ENCODE assay signal across 27 cellular contexts in the genomic region with DNA sequence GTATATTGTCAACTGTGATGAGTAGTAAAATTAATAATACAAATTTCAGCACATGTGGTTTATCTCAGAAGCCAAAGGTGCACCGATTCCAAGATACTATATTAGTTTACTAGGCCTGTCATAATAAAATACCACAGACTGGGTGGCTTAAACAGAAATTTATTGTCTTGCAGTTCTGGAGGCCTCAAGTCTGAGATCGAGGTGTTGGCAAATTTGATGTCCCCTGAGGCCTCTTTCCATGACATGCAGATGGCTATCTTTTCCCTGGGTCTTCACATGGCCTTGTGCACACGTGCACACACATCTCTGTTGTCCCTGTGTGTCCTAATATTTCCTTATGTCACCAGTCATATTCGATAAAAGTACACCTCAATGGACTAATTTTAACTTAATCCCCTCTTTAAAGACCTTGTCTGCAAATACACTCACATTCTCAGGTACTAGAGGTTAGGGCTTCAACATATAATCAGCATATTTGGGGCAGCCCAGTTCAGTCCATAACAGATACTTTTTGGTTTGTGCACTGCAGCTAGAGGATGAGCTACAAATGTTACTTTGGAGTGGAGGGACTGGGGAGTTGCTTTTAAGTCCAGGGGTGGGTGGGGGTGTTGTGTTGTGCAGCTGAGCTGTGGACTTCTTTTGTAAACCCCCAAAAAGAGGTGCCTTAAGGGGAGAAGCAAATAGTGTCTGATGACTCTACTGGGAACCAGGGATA.
"Had no signal": no experiment of that assay in that cellular context is flagged by ENCODE, and none has a peak within 500 bp of the region (broad histone marks: within the 10 kb centered on the region; RNA-seq: fewer than 3 reads in every experiment).

No MANE protein-coding gene starts in this region.

- FAIRE-seq: pancreas had no signal

- H3K4me1 Mint-ChIP-seq: neural crest cell had no signal

- H3K4me3 ChIP-seq: ascending aorta, esophagus muscularis mucosa, heart right ventricle, pancreas, spleen, suprapubic skin, tibial artery, upper lobe of right lung had no signal

- DNase-seq: activated CD4-positive, alpha-beta T cell treated with anti-CD3 and anti-CD28 coated beads for 1 hour; activated CD8-positive, alpha-beta memory T cell treated with anti-CD3 and anti-CD28 coated beads, Interleukin-2, amount 50 U/mL, for 48 hours; activated gamma-delta T cell; activated naive CD8-positive, alpha-beta T cell treated with anti-CD3 and anti-CD28 coated beads, Interleukin-2, amount 10 ng/mL, durations not matched to agents 7 days and 5 days; activated T-cell treated with anti-CD3 and anti-CD28 coated beads, Interleukin-2, amount 50 U/mL, for 24 hours; caudate nucleus; heart right ventricle; midbrain; nucleus accumbens; pancreas; right cardiac atrium; spleen; tibial artery; upper lobe of right lung had no signal

- H3K9me3 ChIP-seq: ascending aorta, esophagus muscularis mucosa, heart right ventricle, pancreas, spleen, suprapubic skin, tibial artery, upper lobe of right lung had no signal

- H3K9me3 Mint-ChIP-seq: activated CD4-positive, alpha-beta memory T cell treated with anti-CD3 and anti-CD28 coated beads, Interleukin-2, amount 10 ng/mL, durations not matched to agents 7 days and 5 days; activated CD4-positive, alpha-beta T cell treated with anti-CD3 and anti-CD28 coated beads, Interleukin-2, amount 10 ng/mL, durations not matched to agents 7 days and 5 days; activated naive CD4-positive, alpha-beta T cell treated with anti-CD3 and anti-CD28 coated beads, Interleukin-2, amount 10 ng/mL, durations not matched to agents 7 days and 5 days; activated naive CD8-positive, alpha-beta T cell treated with anti-CD3 and anti-CD28 coated beads, Interleukin-2, amount 10 ng/mL, durations not matched to agents 7 days and 5 days; activated T-cell treated with anti-CD3 and anti-CD28 coated beads, Interleukin-2, amount 50 U/mL, for 24 hours; brain; dendritic cell treated with granulocyte-macrophage colony-stimulating factor and Interleukin-4, amounts not matched to agents 40 ng/mL and 50 ng/mL, for 4 days; endodermal cell; memory B cell; naive thymus-derived CD4-positive, alpha-beta T cell; neural crest cell had no signal

- H3K4me3 Mint-ChIP-seq: activated CD4-positive, alpha-beta memory T cell treated with anti-CD3 and anti-CD28 coated beads, Interleukin-2, amount 10 ng/mL, durations not matched to agents 7 days and 5 days; activated CD4-positive, alpha-beta T cell treated with anti-CD3 and anti-CD28 coated beads, Interleukin-2, amount 10 ng/mL, durations not matched to agents 7 days and 5 days; activated naive CD4-positive, alpha-beta T cell treated with anti-CD3 and anti-CD28 coated beads, Interleukin-2, amount 10 ng/mL, durations not matched to agents 7 days and 5 days; activated naive CD8-positive, alpha-beta T cell treated with anti-CD3 and anti-CD28 coated beads, Interleukin-2, amount 10 ng/mL, durations not matched to agents 7 days and 5 days; activated T-cell treated with anti-CD3 and anti-CD28 coated beads, Interleukin-2, amount 50 U/mL, for 24 hours; brain; dendritic cell treated with granulocyte-macrophage colony-stimulating factor and Interleukin-4, amounts not matched to agents 40 ng/mL and 50 ng/mL, for 4 days; endodermal cell; memory B cell; naive thymus-derived CD4-positive, alpha-beta T cell; neural crest cell had no signal

- H3K36me3 ChIP-seq: pancreas had no signal

- H3K27me3 ChIP-seq: ascending aorta, esophagus muscularis mucosa, foreskin keratinocyte, heart right ventricle, pancreas, spleen, suprapubic skin, tibial artery, upper lobe of right lung had no signal

- H3K4me1 ChIP-seq: ascending aorta, foreskin keratinocyte, upper lobe of right lung had no signal

- ATAC-seq: heart right ventricle, right cardiac atrium, upper lobe of right lung had no signal

- H3K27ac Mint-ChIP-seq: activated CD4-positive, alpha-beta memory T cell treated with anti-CD3 and anti-CD28 coated beads, Interleukin-2, amount 10 ng/mL, durations not matched to agents 7 days and 5 days; activated CD4-positive, alpha-beta T cell treated with anti-CD3 and anti-CD28 coated beads, Interleukin-2, amount 10 ng/mL, durations not matched to agents 7 days and 5 days; activated naive CD4-positive, alpha-beta T cell treated with anti-CD3 and anti-CD28 coated beads, Interleukin-2, amount 10 ng/mL, durations not matched to agents 7 days and 5 days; activated naive CD8-positive, alpha-beta T cell treated with anti-CD3 and anti-CD28 coated beads, Interleukin-2, amount 10 ng/mL, durations not matched to agents 7 days and 5 days; activated T-cell treated with anti-CD3 and anti-CD28 coated beads, Interleukin-2, amount 50 U/mL, for 24 hours; dendritic cell treated with granulocyte-macrophage colony-stimulating factor and Interleukin-4, amounts not matched to agents 40 ng/mL and 50 ng/mL, for 4 days; endodermal cell; memory B cell had no signal

- H3K27ac ChIP-seq: ascending aorta, esophagus muscularis mucosa, foreskin keratinocyte, heart right ventricle, pancreas, spleen, suprapubic skin, tibial artery, upper lobe of right lung had no signal

- H3K27me3 Mint-ChIP-seq: activated CD4-positive, alpha-beta memory T cell treated with anti-CD3 and anti-CD28 coated beads, Interleukin-2, amount 10 ng/mL, durations not matched to agents 7 days and 5 days; activated CD4-positive, alpha-beta T cell treated with anti-CD3 and anti-CD28 coated beads, Interleukin-2, amount 10 ng/mL, durations not matched to agents 7 days and 5 days; activated naive CD4-positive, alpha-beta T cell treated with anti-CD3 and anti-CD28 coated beads, Interleukin-2, amount 10 ng/mL, durations not matched to agents 7 days and 5 days; activated naive CD8-positive, alpha-beta T cell treated with anti-CD3 and anti-CD28 coated beads, Interleukin-2, amount 10 ng/mL, durations not matched to agents 7 days and 5 days; activated T-cell treated with anti-CD3 and anti-CD28 coated beads, Interleukin-2, amount 50 U/mL, for 24 hours; brain; dendritic cell treated with granulocyte-macrophage colony-stimulating factor and Interleukin-4, amounts not matched to agents 40 ng/mL and 50 ng/mL, for 4 days; memory B cell; naive thymus-derived CD4-positive, alpha-beta T cell had no signal
